In the genomic region with DNA sequence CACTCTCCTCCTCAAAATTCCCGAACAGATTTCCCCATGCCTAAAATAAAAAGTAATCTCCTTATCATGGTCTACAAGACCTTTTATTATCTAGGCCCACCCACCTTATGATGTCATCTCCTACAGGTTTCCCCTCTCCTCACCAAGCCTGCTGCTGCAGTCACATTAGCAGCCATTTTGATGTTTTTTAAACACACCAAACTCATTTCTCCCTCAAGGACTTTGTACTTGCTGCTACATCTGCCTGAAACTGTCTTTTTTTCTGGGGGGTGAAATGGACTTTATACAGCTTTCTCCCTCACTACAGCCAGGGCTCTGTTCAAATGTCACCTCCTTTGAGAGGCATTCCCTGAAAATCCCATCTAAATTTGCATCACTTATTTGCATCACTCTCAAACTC, we compare ENCODE assay signal across 28 cellular contexts.
"Had no signal": no experiment of that assay in that cellular context is flagged by ENCODE, and none has a peak within 500 bp of the region (broad histone marks: within the 10 kb centered on the region; RNA-seq: fewer than 3 reads in every experiment).

No MANE protein-coding gene starts in this region.

- H3K36me3 ChIP-seq: neural progenitor cell, ovary, spleen, suprapubic skin, tibial artery, transverse colon, upper lobe of right lung, uterus had no signal

- H3K4me2 ChIP-seq: neural progenitor cell, smooth muscle cell had no signal

- H3K9ac ChIP-seq: neural progenitor cell, parathyroid adenoma had no signal

- DNase-seq: natural killer cell; occipital lobe; ovary; posterior cingulate gyrus; psoas muscle; right cardiac atrium; spleen; stimulated activated CD4-positive, alpha-beta T cell treated with anti-CD3 and anti-CD28 coated beads, Interleukin-12 subunit alpha, Interleukin-12 subunit beta, amount 100 ng/mL, for 4 hours; stimulated activated CD4-positive, alpha-beta T cell treated with anti-CD3 and anti-CD28 coated beads, Interleukin-1b, Interleukin-23, amount 100 ng/mL, for 48 hours; stimulated activated CD4-positive, alpha-beta T cell treated with anti-CD3 and anti-CD28 coated beads, Interleukin-4, amount 100 ng/mL, for 1 hour; stimulated activated CD4-positive, alpha-beta T cell treated with anti-CD3 and anti-CD28 coated beads, Interleukin-4, amount 100 ng/mL, for 4 hours; stimulated activated CD8-positive, alpha-beta memory T cell treated with anti-CD3 and anti-CD28 coated beads, Interleukin-4, amount 100 ng/mL, for 48 hours; stimulated activated naive CD4-positive, alpha-beta T cell; stimulated activated naive CD8-positive, alpha-beta T cell treated with anti-CD3 and anti-CD28 coated beads, Interleukin-15, amount 100 ng/mL, for 72 hours; stimulated activated naive CD8-positive, alpha-beta T cell treated with anti-CD3 and anti-CD28 coated beads, Interleukin-15, Interleukin-2, amounts not matched to agents 100 U/mL and 50 U/mL, for 24 hours; substantia nigra; testis; tibial artery; transverse colon; upper lobe of right lung; uterus had no signal

- H3K27ac ChIP-seq: neural progenitor cell, ovary, parathyroid adenoma, psoas muscle, skin epidermis, spleen, suprapubic skin, testis, tibial artery, transverse colon, upper lobe of right lung, uterus had no signal

- H3K27me3 ChIP-seq: neural progenitor cell, ovary, spleen, suprapubic skin, testis, tibial artery, transverse colon, upper lobe of right lung, uterus had no signal

- H3K79me2 ChIP-seq: parathyroid adenoma had no signal

- H3K4me3 ChIP-seq: neural progenitor cell, ovary, psoas muscle, skin epidermis, smooth muscle cell, spleen, suprapubic skin, testis, tibial artery, transverse colon, upper lobe of right lung, uterus had no signal

- H3K4me1 ChIP-seq: neural progenitor cell, parathyroid adenoma, psoas muscle, spleen, suprapubic skin, testis, tibial artery, transverse colon, upper lobe of right lung, uterus had no signal

- H3K9me3 ChIP-seq: ovary, psoas muscle, spleen, suprapubic skin, testis, tibial artery, transverse colon, upper lobe of right lung, uterus had no signal

- ATAC-seq: natural killer cell; psoas muscle; right cardiac atrium; sciatic nerve; stimulated activated memory B cell treated with anti-CD40 and anti-IgM and Interleukin-4, amounts not matched to agents 10 μg/mL and 1 μg/mL and 100 μg/mL, for 72 hours; stimulated activated naive CD8-positive, alpha-beta T cell treated with anti-CD3 and anti-CD28 coated beads, Interleukin-15, amount 100 ng/mL, for 72 hours; stimulated activated naive CD8-positive, alpha-beta T cell treated with anti-CD3 and anti-CD28 coated beads, Interleukin-15, Interleukin-2, amounts not matched to agents 100 U/mL and 50 U/mL, for 24 hours; upper lobe of right lung had no signal

- H2AFZ ChIP-seq: neural progenitor cell, parathyroid adenoma had no signal
